1 cellular context compared by ENCODE assay signal in the genomic region with DNA sequence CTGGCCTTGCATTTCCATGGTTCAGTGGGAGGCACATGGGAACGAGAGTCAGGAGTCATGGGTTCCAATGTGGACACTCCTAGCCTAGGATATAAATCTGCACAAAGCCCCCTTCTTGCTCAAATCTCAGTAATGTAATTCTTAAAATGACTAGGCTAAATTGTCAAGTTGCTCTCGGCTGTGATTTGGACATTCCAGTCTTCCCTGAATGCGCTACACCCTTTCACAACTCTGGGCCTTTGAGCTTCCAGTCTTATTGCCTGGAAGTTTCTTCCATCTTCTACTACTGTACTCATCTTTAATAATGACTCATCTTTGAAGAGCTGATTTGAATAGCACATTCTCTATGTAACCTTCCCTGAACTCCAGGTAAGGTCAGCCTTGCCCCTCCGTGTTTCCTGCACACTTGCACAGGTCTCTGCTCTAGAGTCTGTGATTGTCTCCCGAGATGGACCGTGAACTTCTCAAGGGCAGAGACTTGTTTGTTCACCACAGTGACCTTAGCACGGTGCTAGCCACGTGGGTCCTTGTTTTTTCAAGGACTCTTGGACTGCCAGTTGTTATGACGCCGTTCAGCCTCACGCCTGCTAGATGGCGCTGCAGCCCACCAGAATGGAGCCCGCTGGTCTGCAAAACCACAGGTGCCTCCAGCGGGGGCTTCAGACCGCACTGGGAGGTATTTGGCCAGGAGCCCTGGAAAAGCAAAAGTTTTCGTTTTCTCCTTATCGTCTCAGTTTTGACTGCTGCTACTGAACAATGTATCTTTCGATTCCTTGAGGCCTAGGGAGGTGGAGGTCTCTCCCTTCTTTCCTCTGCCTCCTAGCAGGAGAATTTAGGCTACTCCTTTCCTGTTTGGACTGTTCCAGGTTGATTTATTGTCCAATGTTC.
TF ChIP-seq lines count a peak whose summit lies in the region.

No MANE protein-coding gene starts in this region.

TF ChIP-seq in H1, 55 proteins besides CTCF, POLR2A, EP300 and RAD21 (continued from another document):
- TF ChIP-seq TCF12 (IDR thresholded peaks at IDR 0.05; ENCODE audit: low read depth, low read length) = 0 out of 2 replicates have a peak, but pooled peaks have one; percentile 42
- TF ChIP-seq HDAC2 (IDR thresholded peaks at IDR 0.05; ENCODE audit: borderline replicate concordance in 1 of 2, low read depth in 2 of 2, low read length in 2 of 2) = 0 out of 4 replicates have a peak, but pooled peaks of 1 of the 2 experiments have one; percentile 50
- no peak for TF ChIP-seq NRF1 (IDR thresholded peaks at IDR 0.05; ENCODE audit: low read depth, low read length)
- TF ChIP-seq, protein P1, sequence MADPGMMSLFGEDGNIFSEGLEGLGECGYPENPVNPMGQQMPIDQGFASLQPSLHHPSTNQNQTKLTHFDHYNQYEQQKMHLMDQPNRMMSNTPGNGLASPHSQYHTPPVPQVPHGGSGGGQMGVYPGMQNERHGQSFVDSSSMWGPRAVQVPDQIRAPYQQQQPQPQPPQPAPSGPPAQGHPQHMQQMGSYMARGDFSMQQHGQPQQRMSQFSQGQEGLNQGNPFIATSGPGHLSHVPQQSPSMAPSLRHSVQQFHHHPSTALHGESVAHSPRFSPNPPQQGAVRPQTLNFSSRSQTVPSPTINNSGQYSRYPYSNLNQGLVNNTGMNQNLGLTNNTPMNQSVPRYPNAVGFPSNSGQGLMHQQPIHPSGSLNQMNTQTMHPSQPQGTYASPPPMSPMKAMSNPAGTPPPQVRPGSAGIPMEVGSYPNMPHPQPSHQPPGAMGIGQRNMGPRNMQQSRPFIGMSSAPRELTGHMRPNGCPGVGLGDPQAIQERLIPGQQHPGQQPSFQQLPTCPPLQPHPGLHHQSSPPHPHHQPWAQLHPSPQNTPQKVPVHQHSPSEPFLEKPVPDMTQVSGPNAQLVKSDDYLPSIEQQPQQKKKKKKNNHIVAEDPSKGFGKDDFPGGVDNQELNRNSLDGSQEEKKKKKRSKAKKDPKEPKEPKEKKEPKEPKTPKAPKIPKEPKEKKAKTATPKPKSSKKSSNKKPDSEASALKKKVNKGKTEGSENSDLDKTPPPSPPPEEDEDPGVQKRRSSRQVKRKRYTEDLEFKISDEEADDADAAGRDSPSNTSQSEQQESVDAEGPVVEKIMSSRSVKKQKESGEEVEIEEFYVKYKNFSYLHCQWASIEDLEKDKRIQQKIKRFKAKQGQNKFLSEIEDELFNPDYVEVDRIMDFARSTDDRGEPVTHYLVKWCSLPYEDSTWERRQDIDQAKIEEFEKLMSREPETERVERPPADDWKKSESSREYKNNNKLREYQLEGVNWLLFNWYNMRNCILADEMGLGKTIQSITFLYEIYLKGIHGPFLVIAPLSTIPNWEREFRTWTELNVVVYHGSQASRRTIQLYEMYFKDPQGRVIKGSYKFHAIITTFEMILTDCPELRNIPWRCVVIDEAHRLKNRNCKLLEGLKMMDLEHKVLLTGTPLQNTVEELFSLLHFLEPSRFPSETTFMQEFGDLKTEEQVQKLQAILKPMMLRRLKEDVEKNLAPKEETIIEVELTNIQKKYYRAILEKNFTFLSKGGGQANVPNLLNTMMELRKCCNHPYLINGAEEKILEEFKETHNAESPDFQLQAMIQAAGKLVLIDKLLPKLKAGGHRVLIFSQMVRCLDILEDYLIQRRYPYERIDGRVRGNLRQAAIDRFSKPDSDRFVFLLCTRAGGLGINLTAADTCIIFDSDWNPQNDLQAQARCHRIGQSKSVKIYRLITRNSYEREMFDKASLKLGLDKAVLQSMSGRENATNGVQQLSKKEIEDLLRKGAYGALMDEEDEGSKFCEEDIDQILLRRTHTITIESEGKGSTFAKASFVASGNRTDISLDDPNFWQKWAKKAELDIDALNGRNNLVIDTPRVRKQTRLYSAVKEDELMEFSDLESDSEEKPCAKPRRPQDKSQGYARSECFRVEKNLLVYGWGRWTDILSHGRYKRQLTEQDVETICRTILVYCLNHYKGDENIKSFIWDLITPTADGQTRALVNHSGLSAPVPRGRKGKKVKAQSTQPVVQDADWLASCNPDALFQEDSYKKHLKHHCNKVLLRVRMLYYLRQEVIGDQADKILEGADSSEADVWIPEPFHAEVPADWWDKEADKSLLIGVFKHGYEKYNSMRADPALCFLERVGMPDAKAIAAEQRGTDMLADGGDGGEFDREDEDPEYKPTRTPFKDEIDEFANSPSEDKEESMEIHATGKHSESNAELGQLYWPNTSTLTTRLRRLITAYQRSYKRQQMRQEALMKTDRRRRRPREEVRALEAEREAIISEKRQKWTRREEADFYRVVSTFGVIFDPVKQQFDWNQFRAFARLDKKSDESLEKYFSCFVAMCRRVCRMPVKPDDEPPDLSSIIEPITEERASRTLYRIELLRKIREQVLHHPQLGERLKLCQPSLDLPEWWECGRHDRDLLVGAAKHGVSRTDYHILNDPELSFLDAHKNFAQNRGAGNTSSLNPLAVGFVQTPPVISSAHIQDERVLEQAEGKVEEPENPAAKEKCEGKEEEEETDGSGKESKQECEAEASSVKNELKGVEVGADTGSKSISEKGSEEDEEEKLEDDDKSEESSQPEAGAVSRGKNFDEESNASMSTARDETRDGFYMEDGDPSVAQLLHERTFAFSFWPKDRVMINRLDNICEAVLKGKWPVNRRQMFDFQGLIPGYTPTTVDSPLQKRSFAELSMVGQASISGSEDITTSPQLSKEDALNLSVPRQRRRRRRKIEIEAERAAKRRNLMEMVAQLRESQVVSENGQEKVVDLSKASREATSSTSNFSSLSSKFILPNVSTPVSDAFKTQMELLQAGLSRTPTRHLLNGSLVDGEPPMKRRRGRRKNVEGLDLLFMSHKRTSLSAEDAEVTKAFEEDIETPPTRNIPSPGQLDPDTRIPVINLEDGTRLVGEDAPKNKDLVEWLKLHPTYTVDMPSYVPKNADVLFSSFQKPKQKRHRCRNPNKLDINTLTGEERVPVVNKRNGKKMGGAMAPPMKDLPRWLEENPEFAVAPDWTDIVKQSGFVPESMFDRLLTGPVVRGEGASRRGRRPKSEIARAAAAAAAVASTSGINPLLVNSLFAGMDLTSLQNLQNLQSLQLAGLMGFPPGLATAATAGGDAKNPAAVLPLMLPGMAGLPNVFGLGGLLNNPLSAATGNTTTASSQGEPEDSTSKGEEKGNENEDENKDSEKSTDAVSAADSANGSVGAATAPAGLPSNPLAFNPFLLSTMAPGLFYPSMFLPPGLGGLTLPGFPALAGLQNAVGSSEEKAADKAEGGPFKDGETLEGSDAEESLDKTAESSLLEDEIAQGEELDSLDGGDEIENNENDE (IDR thresholded peaks at IDR 0.05; ENCODE audit: insufficient replicate concordance, low read length) = no peak
- no peak for TF ChIP-seq POLR2AphosphoS5 (IDR thresholded peaks at IDR 0.05; ENCODE audit: low read depth, low read length)
- TF ChIP-seq NANOG (IDR thresholded peaks at IDR 0.05; ENCODE audit: insufficient read depth, low read depth, low read length, poor library complexity, severe bottlenecking) = peak; percentile 21
- TF ChIP-seq, protein P2, sequence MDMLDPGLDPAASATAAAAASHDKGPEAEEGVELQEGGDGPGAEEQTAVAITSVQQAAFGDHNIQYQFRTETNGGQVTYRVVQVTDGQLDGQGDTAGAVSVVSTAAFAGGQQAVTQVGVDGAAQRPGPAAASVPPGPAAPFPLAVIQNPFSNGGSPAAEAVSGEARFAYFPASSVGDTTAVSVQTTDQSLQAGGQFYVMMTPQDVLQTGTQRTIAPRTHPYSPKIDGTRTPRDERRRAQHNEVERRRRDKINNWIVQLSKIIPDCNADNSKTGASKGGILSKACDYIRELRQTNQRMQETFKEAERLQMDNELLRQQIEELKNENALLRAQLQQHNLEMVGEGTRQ (IDR thresholded peaks at IDR 0.05; ENCODE audit: low read length) = 0 out of 2 replicates have a peak, but pooled peaks have one; percentile 52
- no peak for TF ChIP-seq POU5F1 (IDR thresholded peaks at IDR 0.05; ENCODE audit: low read depth, low read length)
- no peak for TF ChIP-seq RNF2 (IDR thresholded peaks at IDR 0.05; ENCODE audit: borderline replicate concordance, low read depth, low read length, missing control alignments, poor library complexity, severe bottlenecking)
- 0 out of 2 replicates have a peak, but pooled peaks have one; percentile 62 for TF ChIP-seq RXRA (IDR thresholded peaks at IDR 0.05; ENCODE audit: insufficient read depth, low read depth, low read length)
- TF ChIP-seq FOSL1 (IDR thresholded peaks at IDR 0.05; ENCODE audit: insufficient read depth, low read depth, low read length) = no peak
- no peak for TF ChIP-seq SP2 (IDR thresholded peaks at IDR 0.05; ENCODE audit: low read length)
- TF ChIP-seq, protein P3, sequence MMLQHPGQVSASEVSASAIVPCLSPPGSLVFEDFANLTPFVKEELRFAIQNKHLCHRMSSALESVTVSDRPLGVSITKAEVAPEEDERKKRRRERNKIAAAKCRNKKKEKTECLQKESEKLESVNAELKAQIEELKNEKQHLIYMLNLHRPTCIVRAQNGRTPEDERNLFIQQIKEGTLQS (IDR thresholded peaks at IDR 0.05; ENCODE audit: insufficient read depth, low read depth, low read length) = no peak
- no peak for TF ChIP-seq RFX5 (IDR thresholded peaks at IDR 0.05; ENCODE audit: borderline replicate concordance, low read depth, low read length)
- no peak for TF ChIP-seq CTBP2 (IDR thresholded peaks at IDR 0.05; ENCODE audit: borderline replicate concordance, insufficient read depth, insufficient read length, low read length)
- TF ChIP-seq SP1 (IDR thresholded peaks at IDR 0.05; ENCODE audit: low read depth, low read length) = no peak
- TF ChIP-seq TEAD4 (IDR thresholded peaks at IDR 0.05; ENCODE audit: low read depth, low read length) = peak; percentile 30; the same call in 1 of the 2 replicates
- no peak for TF ChIP-seq BCL11A (IDR thresholded peaks at IDR 0.05; ENCODE audit: low read depth in 2 of 2, low read length in 2 of 2)
- TF ChIP-seq, protein P4, sequence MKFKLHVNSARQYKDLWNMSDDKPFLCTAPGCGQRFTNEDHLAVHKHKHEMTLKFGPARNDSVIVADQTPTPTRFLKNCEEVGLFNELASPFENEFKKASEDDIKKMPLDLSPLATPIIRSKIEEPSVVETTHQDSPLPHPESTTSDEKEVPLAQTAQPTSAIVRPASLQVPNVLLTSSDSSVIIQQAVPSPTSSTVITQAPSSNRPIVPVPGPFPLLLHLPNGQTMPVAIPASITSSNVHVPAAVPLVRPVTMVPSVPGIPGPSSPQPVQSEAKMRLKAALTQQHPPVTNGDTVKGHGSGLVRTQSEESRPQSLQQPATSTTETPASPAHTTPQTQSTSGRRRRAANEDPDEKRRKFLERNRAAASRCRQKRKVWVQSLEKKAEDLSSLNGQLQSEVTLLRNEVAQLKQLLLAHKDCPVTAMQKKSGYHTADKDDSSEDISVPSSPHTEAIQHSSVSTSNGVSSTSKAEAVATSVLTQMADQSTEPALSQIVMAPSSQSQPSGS (IDR thresholded peaks at IDR 0.05; ENCODE audit: low read length) = no peak
- no peak for TF ChIP-seq GTF2F1 (IDR thresholded peaks at IDR 0.05; ENCODE audit: borderline replicate concordance, low read depth, low read length)
- no peak for TF ChIP-seq CHD2 (IDR thresholded peaks at IDR 0.05; ENCODE audit: low read length)
- TF ChIP-seq KDM1A (IDR thresholded peaks at IDR 0.05; ENCODE audit: borderline replicate concordance, low read length) = no peak
- no peak for TF ChIP-seq EGR1 (IDR thresholded peaks at IDR 0.05; ENCODE audit: borderline replicate concordance, low read depth, low read length)
- no peak for TF ChIP-seq ASH2L (IDR thresholded peaks at IDR 0.05; ENCODE audit: low read length)
- TF ChIP-seq SRF (IDR thresholded peaks at IDR 0.05; ENCODE audit: low read depth, low read length) = no peak
- no peak for TF ChIP-seq KDM5A (IDR thresholded peaks at IDR 0.05; ENCODE audit: low read length)
TF ChIP-seq in H1: peak in this region for 10.
